Comparison of ENCODE assay signal across 24 cellular contexts in the genomic region with DNA sequence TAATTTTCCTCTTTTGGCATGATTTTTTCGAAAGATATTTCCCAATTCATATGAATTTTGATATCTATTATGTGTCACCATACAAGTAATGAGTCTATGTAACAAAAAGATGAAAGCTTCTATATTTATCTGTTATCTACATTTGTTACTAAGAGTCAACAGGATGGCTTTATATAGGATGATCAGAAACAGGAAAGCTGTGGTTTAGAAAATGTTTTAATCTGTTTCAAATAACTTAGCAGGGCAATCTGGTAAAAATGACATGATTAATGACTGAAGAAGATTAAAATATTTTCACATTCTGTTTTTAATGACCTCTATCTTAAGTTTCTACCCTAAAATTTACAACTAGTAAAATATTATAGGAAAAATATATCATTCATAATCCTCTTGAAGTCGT.
"Had no signal": no experiment of that assay in that cellular context is flagged by ENCODE, and none has a peak within 500 bp of the region (broad histone marks: within the 10 kb centered on the region; RNA-seq: fewer than 3 reads in every experiment).

No MANE protein-coding gene starts in this region.

- ATAC-seq: left colon; left ventricle myocardium superior; psoas muscle; right lobe of liver; stimulated activated effector memory CD8-positive, alpha-beta T cell treated with anti-CD3 and anti-CD28 coated beads, Interleukin-12 subunit alpha, Interleukin-12 subunit beta, amount 100 ng/mL, for 72 hours; stimulated activated naive CD8-positive, alpha-beta T cell treated with anti-CD3 and anti-CD28 coated beads, Interleukin-15, Interleukin-2, amounts not matched to agents 100 U/mL and 50 U/mL, for 24 hours had no signal

- H3K4me1 ChIP-seq: psoas muscle, right lobe of liver, suprapubic skin, thyroid gland had no signal

- DNase-seq: dermis blood vessel endothelial cell; effector CD4-positive, alpha-beta T cell; endodermal cell; erythroblast; foreskin melanocyte; head of caudate nucleus; hippocampal formation; left colon; left ventricle myocardium superior; mesenchymal stem cell; naive B cell; occipital lobe; psoas muscle; retina; right lobe of liver; stimulated activated CD4-positive, alpha-beta T cell treated with anti-CD3 and anti-CD28 coated beads, Interleukin-4, amount 100 ng/mL, for 1 hour; stimulated activated CD8-positive, alpha-beta memory T cell treated with anti-CD3 and anti-CD28 coated beads, Interleukin-4, amount 100 ng/mL, for 48 hours; stimulated activated naive CD8-positive, alpha-beta T cell treated with anti-CD3 and anti-CD28 coated beads, Interleukin-15, Interleukin-2, amounts not matched to agents 100 U/mL and 50 U/mL, for 24 hours; thyroid gland had no signal

- H3K36me3 ChIP-seq: right lobe of liver, suprapubic skin, thyroid gland had no signal

- H3K27ac ChIP-seq: psoas muscle, right lobe of liver, suprapubic skin, thyroid gland had no signal

- H3K9me3 ChIP-seq: psoas muscle, right lobe of liver, suprapubic skin, thyroid gland had no signal

- H3K4me3 ChIP-seq: lung, psoas muscle, right lobe of liver, suprapubic skin, thyroid gland had no signal

- FAIRE-seq: endothelial cell of umbilical vein, urothelium cell line had no signal
